25 cellular contexts compared by ENCODE assay signal in genomic region chr6:160048471-160048870, GRCh38.
"Had no signal": no experiment of that assay in that cellular context is flagged by ENCODE, and none has a peak within 500 bp of the region (broad histone marks: within the 10 kb centered on the region; RNA-seq: fewer than 3 reads in every experiment).

No MANE protein-coding gene starts in this region.

- H3K4me2 ChIP-seq: SK-N-SH, smooth muscle cell had no signal

- H3K4me3 Mint-ChIP-seq: activated CD4-positive, alpha-beta memory T cell treated with anti-CD3 and anti-CD28 coated beads for 36 hours; activated CD4-positive, alpha-beta T cell treated with anti-CD3 and anti-CD28 coated beads for 36 hours; activated T-helper 1 cell treated with anti-CD3 and anti-CD28 coated beads, Interleukin-12 subunit alpha, Interleukin-12 subunit beta, Interleukin-2, Interleukin-4 antibody, amounts not matched to agents 30 ng/mL and 10 ng/mL and 1 ng/mL, durations not matched to agents 14 hours and 24 hours and 36 hours; naive thymus-derived CD4-positive, alpha-beta T cell; stimulated activated naive CD8-positive, alpha-beta T cell treated with anti-CD3 and anti-CD28 coated beads, Interleukin-15, amount 100 ng/mL, for 72 hours; T-helper 2 cell treated with Interferon-gamma antibody and Interleukin-4, amounts not matched to agents 5 μg/mL and 100 μg/mL, for 36 hours; WTC11 had no signal

- H3K27ac Mint-ChIP-seq: activated CD4-positive, alpha-beta memory T cell treated with anti-CD3 and anti-CD28 coated beads for 36 hours; activated CD4-positive, alpha-beta T cell treated with anti-CD3 and anti-CD28 coated beads for 36 hours; T-helper 2 cell treated with Interferon-gamma antibody and Interleukin-4, amounts not matched to agents 5 μg/mL and 100 μg/mL, for 36 hours; WTC11 had no signal

- H3K9me3 Mint-ChIP-seq: activated CD4-positive, alpha-beta memory T cell treated with anti-CD3 and anti-CD28 coated beads for 36 hours; activated naive CD4-positive, alpha-beta T cell treated with anti-CD3 and anti-CD28 coated beads, Interleukin-2, amount 50 U/mL, for 72 hours; activated T-helper 1 cell treated with anti-CD3 and anti-CD28 coated beads, Interleukin-12 subunit alpha, Interleukin-12 subunit beta, Interleukin-2, Interleukin-4 antibody, amounts not matched to agents 30 ng/mL and 10 ng/mL and 1 ng/mL, durations not matched to agents 14 hours and 24 hours and 36 hours; naive thymus-derived CD4-positive, alpha-beta T cell; stimulated activated naive CD8-positive, alpha-beta T cell treated with anti-CD3 and anti-CD28 coated beads, Interleukin-15, amount 100 ng/mL, for 72 hours; T-helper 2 cell treated with Interferon-gamma antibody and Interleukin-4, amounts not matched to agents 5 μg/mL and 100 μg/mL, for 36 hours; WTC11 had no signal

- ATAC-seq: activated CD4-positive, alpha-beta T cell treated with anti-CD3 and anti-CD28 coated beads for 36 hours; activated naive CD4-positive, alpha-beta T cell treated with anti-CD3 and anti-CD28 coated beads, Interleukin-2, amount 50 U/mL, for 72 hours; gastroesophageal sphincter; heart right ventricle; naive thymus-derived CD4-positive, alpha-beta T cell; right cardiac atrium; stimulated activated naive CD8-positive, alpha-beta T cell treated with anti-CD3 and anti-CD28 coated beads, Interleukin-15, amount 100 ng/mL, for 72 hours; WTC11 had no signal

- H3K27me3 Mint-ChIP-seq: activated CD4-positive, alpha-beta memory T cell treated with anti-CD3 and anti-CD28 coated beads for 36 hours; activated CD4-positive, alpha-beta T cell treated with anti-CD3 and anti-CD28 coated beads for 36 hours; naive thymus-derived CD4-positive, alpha-beta T cell; stimulated activated naive CD8-positive, alpha-beta T cell treated with anti-CD3 and anti-CD28 coated beads, Interleukin-15, amount 100 ng/mL, for 72 hours had no signal

- H3K9me3 ChIP-seq: adrenal gland, gastroesophageal sphincter, heart right ventricle, left ventricle myocardium inferior, prostate gland, SK-N-SH, suprapubic skin had no signal

- FAIRE-seq: astrocyte had no signal

- DNase-seq: activated CD4-positive, alpha-beta memory T cell treated with anti-CD3 and anti-CD28 coated beads for 36 hours; activated CD4-positive, alpha-beta T cell treated with anti-CD3 and anti-CD28 coated beads for 36 hours; activated gamma-delta T cell treated with Interleukin-2 at 50 U/mL for 16 hours; activated T-cell treated with anti-CD3 and anti-CD28 coated beads for 4 hours; adrenal gland; dorsolateral prefrontal cortex; heart right ventricle; left ventricle myocardium inferior; mammary epithelial cell; naive thymus-derived CD4-positive, alpha-beta T cell; right cardiac atrium; SK-N-SH; stimulated activated CD4-positive, alpha-beta T cell treated with anti-CD3 and anti-CD28 coated beads, Interleukin-4, amount 100 ng/mL, for 1 hour; stimulated activated naive CD8-positive, alpha-beta T cell treated with anti-CD3 and anti-CD28 coated beads, Interleukin-15, amount 100 ng/mL, for 72 hours; trophoblast cell had no signal

- H3K27ac ChIP-seq: adrenal gland, dorsolateral prefrontal cortex, epithelial cell of prostate, gastroesophageal sphincter, heart right ventricle, left ventricle myocardium inferior, prostate gland, suprapubic skin had no signal

- H3K4me3 ChIP-seq: adrenal gland, dorsolateral prefrontal cortex, gastroesophageal sphincter, heart right ventricle, left ventricle myocardium inferior, prostate gland, smooth muscle cell, suprapubic skin had no signal

- H3K9ac ChIP-seq: SK-N-SH had no signal

- H3K27me3 ChIP-seq: adrenal gland, dorsolateral prefrontal cortex, gastroesophageal sphincter, heart right ventricle, suprapubic skin had no signal

- H3K4me1 ChIP-seq: gastroesophageal sphincter had no signal

- H3K4me1 Mint-ChIP-seq: WTC11 had no signal
